Comparison of ENCODE assay signal across 8 cellular contexts in genomic region chr15:90873998-90874605, GRCh38. TPM values are rescaled to one million over a fixed set of nuclear protein-coding genes. Genes with fewer than 3 reads are reported as not detected.
DNase-seq lines count a peak whose midpoint lies in the region; ATAC-seq and TF ChIP-seq lines count a peak whose summit lies in the region.

No MANE protein-coding gene starts in this region.

- H3K9me3 ChIP-seq in heart right ventricle (no peaks in the 10 kb centered on the region), uterus (no peaks in the 10 kb centered on the region)

- DNase-seq in heart right ventricle (no peak), left cardiac atrium (no peak), left lobe of liver (ENCODE audit: low spot score) (peak; percentile 95), uterus (no peak)
- DNase-seq in activated CD4-positive, alpha-beta T cell treated with anti-CD3 and anti-CD28 coated beads, Interleukin-2, amount 50 U/mL, for 4 hours = no peak

- WGBS in heart right ventricle, 2 donors = 62% methylated on average over 15 of the region's 15 CpGs

- TF ChIP-seq CTCF in heart right ventricle (IDR thresholded peaks at IDR 0.05) (no peak), uterus (IDR thresholded peaks at IDR 0.05) (no peak)

- H3K4me3 Mint-ChIP-seq in activated naive CD8-positive, alpha-beta T cell = peak overlapping the region; percentile 88

- peak overlapping the region in 6 of 10 donors; percentile 71 to 92 (median 78) for H3K4me3 ChIP-seq in heart right ventricle
- no peak overlapping the region for H3K4me3 ChIP-seq in uterus

- H3K9me3 Mint-ChIP-seq in activated naive CD8-positive, alpha-beta T cell (ENCODE audit: low read depth) = no peaks in the 10 kb centered on the region

- H3K36me3 ChIP-seq in heart right ventricle (peaks cover 3 to 44% (median 35%) of the 10 kb centered on the region in 9 donors), uterus (no peaks in the 10 kb centered on the region)

- no peak for ATAC-seq in heart right ventricle
- ATAC-seq in left cardiac atrium = no peak
- ATAC-seq in left lobe of liver = peak; percentile 74
- ATAC-seq in HG02798 (IDR thresholded peaks at IDR 0.05; ENCODE audit: poor library complexity, unreplicated experiment) = no peak
- ATAC-seq in GM19463 (IDR thresholded peaks at IDR 0.05; ENCODE audit: unreplicated experiment) = no peak

- H3K27ac ChIP-seq in heart right ventricle (peak overlapping the region in 9 of 10 donors; percentile 1 to 100 (median 97)), uterus (peak overlapping the region; percentile 94)

- H3K4me1 Mint-ChIP-seq in activated naive CD8-positive, alpha-beta T cell (ENCODE audit: low read depth) = peaks cover 40% of the 10 kb centered on the region

- peak overlapping the region; percentile 61 for H3K27ac Mint-ChIP-seq in activated naive CD8-positive, alpha-beta T cell

- H3K27me3 ChIP-seq in heart right ventricle (no peaks in the 10 kb centered on the region), uterus (no peaks in the 10 kb centered on the region)

- no peak for TF ChIP-seq POLR2A in uterus (IDR thresholded peaks at IDR 0.05)

- H3K27me3 Mint-ChIP-seq in activated naive CD8-positive, alpha-beta T cell = no peaks in the 10 kb centered on the region

- intact Hi-C loops in heart right ventricle (cut with DNase I) = loop anchor here in 3 of 10 donors (5.0 kb wide), 1 partner anchor 157 kb away; the partner anchor contains the start of gene BLM (in 3 of the 3)
- intact Hi-C loops in left cardiac atrium (cut with DNase I) = no loop called here
- intact Hi-C loops in uterus (cut with DNase I; ENCODE audit: low total_unique reads) = no loop called here

- H3K4me1 ChIP-seq in heart right ventricle (peaks cover 18 to 49% (median 42%) of the 10 kb centered on the region in 9 donors), uterus (peaks cover 10 to 12% of the 10 kb centered on the region in 2 donors)

- no peaks in the 10 kb centered on the region for H3K36me3 Mint-ChIP-seq in activated naive CD8-positive, alpha-beta T cell

RNA-seq across cellular contexts. Expression of gene FURIN, which starts 5.7 kb away (rescaled TPM):
- total RNA-seq in heart right ventricle (10 to 100 TPM; 35.1 to 82.5 (median 40.9) TPM), left cardiac atrium (10 to 100 TPM; 57.7 to 78.6 TPM), left lobe of liver (281 TPM), uterus (10 to 100 TPM; 20.5 to 54.8 (median 30.5) TPM)
- polyA plus RNA-seq in heart right ventricle = 10 to 100 TPM; 29.5 to 77.1 TPM

RNA-seq across cellular contexts. Expression of gene FES, which starts 10.2 kb away (rescaled TPM):
- total RNA-seq in heart right ventricle (10 to 100 TPM in 8 of 10 donors, 1 to 10 TPM in 2; 8.6 to 27.7 (median 11.5) TPM), left cardiac atrium (10 to 100 TPM; 26.9 to 29.2 TPM), left lobe of liver (39.4 TPM), uterus (100 to 1,000 TPM in 1 of 4 donors, 10 to 100 TPM in 2, 1 to 10 TPM in 1; 4.4 to 968 (median 60.1) TPM)
- polyA plus RNA-seq in heart right ventricle = 10 to 100 TPM; 17.7 to 23.3 TPM

RNA-seq across cellular contexts. Expression of gene MAN2A2, which starts 29.0 kb away (rescaled TPM):
- total RNA-seq in heart right ventricle (100 to 1,000 TPM in 4 of 10 donors, 10 to 100 TPM in 6; 78.3 to 157 (median 98.1) TPM), left cardiac atrium (10 to 100 TPM; 79.3 to 83.2 TPM), left lobe of liver (96.9 TPM), uterus (10 to 100 TPM; 15.9 to 92.0 (median 19.8) TPM)
- 10 to 100 TPM; 24.8 to 84.5 TPM for polyA plus RNA-seq in heart right ventricle

RNA-seq across cellular contexts. Expression of gene HDDC3, which starts 58.2 kb away (rescaled TPM):
- 10 to 100 TPM; 10.7 to 18.2 (median 14.6) TPM for total RNA-seq in heart right ventricle
- 10 to 100 TPM; 15.3 to 18.0 TPM for polyA plus RNA-seq in heart right ventricle
- total RNA-seq in left cardiac atrium = 10 to 100 TPM; 12.2 to 17.1 TPM
- total RNA-seq in left lobe of liver = 9.0 TPM
- 10 to 100 TPM in 2 of 4 donors, 1 to 10 TPM in 1, under 1 TPM in 1; 0.59 to 14.0 (median 7.2) TPM for total RNA-seq in uterus

Comparison
In these comparisons a context has a peak if more than half of its experiments do, and no peak if none do; other contexts are left out.
1. H3K4me3 ChIP-seq: peak in heart right ventricle (6 of 10); none in uterus (0 of 2).